30 cellular contexts compared by ENCODE assay signal in genomic region chr7:8408871-8409270, GRCh38.
"Had no signal": no experiment of that assay in that cellular context is flagged by ENCODE, and none has a peak within 500 bp of the region (broad histone marks: within the 10 kb centered on the region; RNA-seq: fewer than 3 reads in every experiment).

No MANE protein-coding gene starts in this region.

- H3K27ac ChIP-seq: adrenal gland, ascending aorta, body of pancreas, brain microvascular endothelial cell, breast epithelium, cardiac muscle cell had no signal

- H3K4me3 ChIP-seq: adrenal gland, ascending aorta, body of pancreas, breast epithelium, cardiac muscle cell had no signal

- ATAC-seq: activated naive CD4-positive, alpha-beta T cell treated with anti-CD3 and anti-CD28 coated beads, Interleukin-2, amount 50 U/mL, for 72 hours; activated naive CD8-positive, alpha-beta T cell treated with anti-CD3 and anti-CD28 coated beads, Interleukin-2, amount 50 U/mL, for 24 hours; activated T-cell treated with anti-CD3 and anti-CD28 coated beads, Interleukin-2, amount 50 U/mL, for 4 hours; activated T-cell treated with anti-CD3 and anti-CD28 coated beads, Interleukin-2, amount 50 U/mL, for 72 hours; activated T-helper 17 cell treated with anti-CD3 and anti-CD28 coated beads, Interleukin-2, amount 50 U/mL, for 72 hours; body of pancreas had no signal

- DNase-seq: activated effector memory CD4-positive, alpha-beta T cell treated with anti-CD3 and anti-CD28 coated beads, Interleukin-2, amount 50 U/mL, for 16 hours; activated effector memory CD4-positive, alpha-beta T cell treated with Interleukin-2 at 50 U/mL for 16 hours; activated gamma-delta T cell; activated gamma-delta T cell treated with Interleukin-2 at 50 U/mL for 16 hours; activated naive CD4-positive, alpha-beta T cell; activated naive CD4-positive, alpha-beta T cell treated with anti-CD3 and anti-CD28 coated beads for 36 hours; activated naive CD4-positive, alpha-beta T cell treated with anti-CD3 and anti-CD28 coated beads, Interleukin-2, amount 10 ng/mL, durations not matched to agents 7 days and 5 days; activated naive CD4-positive, alpha-beta T cell treated with anti-CD3 and anti-CD28 coated beads, Interleukin-2, amount 50 U/mL, for 16 hours; activated naive CD4-positive, alpha-beta T cell treated with Interleukin-2 at 50 U/mL for 16 hours; activated naive CD8-positive, alpha-beta T cell treated with anti-CD3 and anti-CD28 coated beads for 36 hours; activated naive CD8-positive, alpha-beta T cell treated with anti-CD3 and anti-CD28 coated beads, Interleukin-2, amount 10 ng/mL, durations not matched to agents 7 days and 5 days; activated naive CD8-positive, alpha-beta T cell treated with anti-CD3 and anti-CD28 coated beads, Interleukin-2, amount 50 U/mL, for 24 hours; activated T-cell treated with anti-CD3 and anti-CD28 coated beads, Interleukin-2, amount 50 U/mL, for 4 hours; activated T-cell treated with anti-CD3 and anti-CD28 coated beads, Interleukin-2, amount 50 U/mL, for 48 hours; activated T-cell treated with anti-CD3 and anti-CD28 coated beads, Interleukin-2, amount 50 U/mL, for 72 hours; adrenal gland; amniotic stem cell; amygdala; anterior cingulate cortex; aorta; body of pancreas; brain microvascular endothelial cell; caudate nucleus; central memory CD4-positive, alpha-beta T cell; cerebellar nuclear complex had no signal
